Comparison of ENCODE assay signal across 1 cellular context in genomic region chr22:49824936-49825335, GRCh38.
A peak's percentile ranks its signal among the peaks of the same experiment; 100 is the strongest.
TF ChIP-seq lines count a peak whose summit lies in the region.

No MANE protein-coding gene starts in this region.

TF ChIP-seq in HepG2, 621 proteins besides CTCF, POLR2A, EP300 and RAD21:
- no peak for TF ChIP-seq CREBL2 (CRISPR knock-in tag; IDR thresholded peaks at IDR 0.05; ENCODE audit: borderline replicate concordance)
- TF ChIP-seq AKAP8 (CRISPR knock-in tag; IDR thresholded peaks at IDR 0.05): 0 out of 2 replicates have a peak, but pooled peaks have one; percentile 23
- TF ChIP-seq AGO2 (optimal IDR thresholded peaks at IDR 0.05; ENCODE audit: low read depth, low read length): peak; percentile 13
